1 cellular context compared by ENCODE assay signal in the genomic region with DNA sequence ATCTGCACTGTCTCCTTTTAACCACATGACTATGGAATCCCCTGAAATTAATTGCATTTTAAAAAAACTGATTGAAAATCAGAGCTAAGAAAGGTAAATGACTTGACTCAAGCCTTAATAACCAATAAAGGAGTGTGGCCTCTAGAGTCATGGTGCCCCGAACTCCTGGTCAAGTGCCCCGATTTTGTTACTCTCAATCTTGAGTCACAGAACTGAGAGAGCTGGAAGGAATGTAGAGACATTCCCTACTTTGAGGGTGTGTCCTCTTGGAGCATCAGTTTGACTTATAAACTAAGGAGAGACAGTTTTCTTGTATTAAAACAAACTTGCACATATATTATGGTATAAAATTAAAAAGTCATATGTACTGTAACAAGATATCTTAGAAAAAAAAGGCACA.
TF ChIP-seq lines count a peak whose summit lies in the region.

No MANE protein-coding gene starts in this region.

TF ChIP-seq in H1, 55 proteins besides CTCF, POLR2A, EP300 and RAD21:
- TF ChIP-seq BCL11A (IDR thresholded peaks at IDR 0.05; ENCODE audit: low read depth in 2 of 2, low read length in 2 of 2), result no peak
- TF ChIP-seq CBX5 (IDR thresholded peaks at IDR 0.05; ENCODE audit: low read depth, low read length), result no peak
- no peak for TF ChIP-seq KDM4A (IDR thresholded peaks at IDR 0.05; ENCODE audit: low read depth, low read length, severe bottlenecking)
- TF ChIP-seq SIX5 (IDR thresholded peaks at IDR 0.05; ENCODE audit: low read depth, low read length), result no peak
- TF ChIP-seq SIN3A (conservative IDR thresholded peaks at IDR 0.05 in 1 of 2, IDR thresholded peaks at IDR 0.05 in 1 of 2; ENCODE audit: low read depth in 1 of 2, low read length in 2 of 2), result no peak
- no peak for TF ChIP-seq ZNF274 (IDR thresholded peaks at IDR 0.05; ENCODE audit: borderline replicate concordance, extremely low read depth, low read length)
- TF ChIP-seq CTBP2 (IDR thresholded peaks at IDR 0.05; ENCODE audit: borderline replicate concordance, insufficient read depth, insufficient read length, low read length), result no peak
- no peak for TF ChIP-seq RBBP5 (IDR thresholded peaks at IDR 0.05; ENCODE audit: borderline replicate concordance, low read depth, low read length)
- TF ChIP-seq NANOG (IDR thresholded peaks at IDR 0.05; ENCODE audit: insufficient read depth, low read depth, low read length, poor library complexity, severe bottlenecking), result no peak
TF ChIP-seq in H1: peak in this region for 0.
